1 cellular context compared by ENCODE assay signal in the genomic region with DNA sequence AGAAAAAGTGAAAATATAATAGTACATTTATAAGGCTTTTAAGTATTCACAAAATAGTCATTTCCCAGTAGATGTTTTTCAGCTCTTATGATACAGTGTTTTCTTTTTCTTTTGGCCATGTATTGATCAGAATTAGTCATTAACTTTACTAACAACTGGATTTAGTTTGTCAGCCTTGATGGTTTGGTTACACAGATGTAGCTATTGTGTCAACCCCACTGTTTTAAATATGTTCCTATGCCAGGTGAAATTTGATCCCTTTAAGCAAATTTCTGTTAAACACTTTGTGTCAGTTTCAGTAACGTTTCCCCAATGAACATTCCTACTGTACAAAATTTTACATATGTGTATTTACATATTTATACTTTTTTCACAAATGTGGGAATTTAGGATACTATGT.
TF ChIP-seq lines count a peak whose summit lies in the region.

No MANE protein-coding gene starts in this region.

TF ChIP-seq in liver, 16 proteins besides CTCF, POLR2A, EP300 and RAD21 (continued from another document):
- TF ChIP-seq EGR1 (IDR thresholded peaks at IDR 0.05; ENCODE audit: low read depth in 2 of 2): no peak
- peak; percentile 19 for TF ChIP-seq SP1 (IDR thresholded peaks at IDR 0.05)
- TF ChIP-seq FOXA1 (IDR thresholded peaks at IDR 0.05): no peak
- peak in 1 of 2 donors; percentile 38 for TF ChIP-seq HNF4A (conservative IDR thresholded peaks at IDR 0.05)
TF ChIP-seq in liver: peak in this region for 5.
